In the genomic region with DNA sequence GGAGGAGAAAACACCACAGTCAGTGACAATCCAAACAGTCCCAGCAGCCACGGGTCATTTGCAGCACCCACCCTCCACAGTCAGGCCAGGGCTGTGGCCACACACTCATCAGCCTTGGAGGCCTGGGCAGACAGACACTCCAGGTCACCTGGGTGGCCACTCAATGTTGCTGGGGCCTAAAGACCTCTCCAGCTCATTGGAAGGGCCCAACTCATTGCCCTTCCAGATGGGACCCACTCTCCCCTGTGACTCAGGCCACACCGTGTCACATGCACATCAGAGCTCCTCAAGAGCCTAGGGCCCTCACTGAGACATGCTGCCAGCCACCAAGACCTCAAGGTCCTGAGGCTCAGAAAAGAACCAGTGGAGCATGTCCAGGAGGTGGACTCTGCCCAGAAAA, we compare ENCODE assay signal across 34 cellular contexts. TPM values are rescaled to one million over a fixed set of nuclear protein-coding genes. Genes with fewer than 3 reads are reported as not detected.
"Had no signal": no experiment of that assay in that cellular context is flagged by ENCODE, and none has a peak within 500 bp of the region (broad histone marks: within the 10 kb centered on the region; RNA-seq: fewer than 3 reads in every experiment).

No MANE protein-coding gene starts in this region.

- H3K36me3 ChIP-seq: adrenal gland, ascending aorta, cardiac muscle cell had no signal

- H3K4me1 ChIP-seq: adrenal gland, ascending aorta had no signal

- DNase-seq: activated B cell treated with CpG ODN at 0.5 μM for 24 hours; activated CD4-positive, alpha-beta memory T cell treated with anti-CD3 and anti-CD28 coated beads for 36 hours; activated CD4-positive, alpha-beta T cell treated with anti-CD3 and anti-CD28 coated beads for 4 hours; activated CD4-positive, alpha-beta T cell treated with anti-CD3 and anti-CD28 coated beads, Interleukin-2, amount 10 ng/mL, durations not matched to agents 24 days and 14 days; activated CD4-positive, alpha-beta T cell treated with anti-CD3 and anti-CD28 coated beads, Interleukin-2, amount 50 U/mL, for 1 hour; activated CD4-positive, alpha-beta T cell treated with anti-CD3 and anti-CD28 coated beads, Interleukin-2, amount 50 U/mL, for 4 hours; activated CD4-positive, CD25-positive, alpha-beta regulatory T cell treated with anti-CD3 and anti-CD28 coated beads, Interleukin-2, amount 50 U/mL, for 72 hours; activated CD8-positive, alpha-beta memory T cell treated with anti-CD3 and anti-CD28 coated beads, Interleukin-2, amount 50 U/mL, for 4 hours; activated CD8-positive, alpha-beta T cell treated with anti-CD3 and anti-CD28 coated beads for 36 hours; activated effector memory CD4-positive, alpha-beta T cell treated with anti-CD3 and anti-CD28 coated beads, Interleukin-2, amount 50 U/mL, for 16 hours; activated gamma-delta T cell treated with Interleukin-2 at 50 U/mL for 16 hours; activated naive CD4-positive, alpha-beta T cell; activated naive CD4-positive, alpha-beta T cell treated with anti-CD3 and anti-CD28 coated beads for 36 hours; activated naive CD4-positive, alpha-beta T cell treated with anti-CD3 and anti-CD28 coated beads, Interleukin-2, amount 50 U/mL, for 16 hours; activated naive CD8-positive, alpha-beta T cell treated with anti-CD3 and anti-CD28 coated beads for 36 hours; activated T-cell treated with anti-CD3 and anti-CD28 coated beads for 4 hours; activated T-cell treated with anti-CD3 and anti-CD28 coated beads, Interleukin-2, amount 50 U/mL, for 1 hour; activated T-cell treated with anti-CD3 and anti-CD28 coated beads, Interleukin-2, amount 50 U/mL, for 4 hours; activated T-cell treated with anti-CD3 and anti-CD28 coated beads, Interleukin-2, amount 50 U/mL, for 72 hours; amniotic stem cell; caudate nucleus; cerebellar nuclear complex; T-helper 1 cell; T-helper 2 cell; T-helper 9 cell had no signal

- H3K27ac ChIP-seq: adrenal gland, ascending aorta, cardiac muscle cell, VCaP had no signal

- ATAC-seq: activated CD8-positive, alpha-beta T cell treated with anti-CD3 and anti-CD28 coated beads for 36 hours; activated naive CD4-positive, alpha-beta T cell treated with anti-CD3 and anti-CD28 coated beads, Interleukin-2, amount 50 U/mL, for 72 hours; activated T-cell treated with anti-CD3 and anti-CD28 coated beads, Interleukin-2, amount 50 U/mL, for 4 hours; activated T-cell treated with anti-CD3 and anti-CD28 coated beads, Interleukin-2, amount 50 U/mL, for 72 hours; activated T-helper 17 cell treated with anti-CD3 and anti-CD28 coated beads, Interleukin-2, amount 50 U/mL, for 72 hours had no signal

- H3K9me3 ChIP-seq: adrenal gland had no signal

- H3K27me3 ChIP-seq: adrenal gland, ascending aorta, cardiac muscle cell had no signal

- H3K4me3 ChIP-seq: adrenal gland, ascending aorta, cardiac muscle cell had no signal

RNA-seq across cellular contexts. Expression of a gene that starts 22.4 kb away (rescaled TPM):
- total RNA-seq: activated B cell treated with CpG ODN at 0.5 μM for 24 hours; activated CD4-positive, alpha-beta memory T cell treated with anti-CD3 and anti-CD28 coated beads for 36 hours; activated CD4-positive, alpha-beta T cell treated with anti-CD3 and anti-CD28 coated beads, Interleukin-2, amount 10 ng/mL, durations not matched to agents 24 days and 14 days; activated CD8-positive, alpha-beta memory T cell treated with anti-CD3 and anti-CD28 coated beads for 36 hours; activated CD8-positive, alpha-beta T cell treated with anti-CD3 and anti-CD28 coated beads for 36 hours; activated naive CD4-positive, alpha-beta T cell treated with anti-CD3 and anti-CD28 coated beads for 36 hours; activated naive CD4-positive, alpha-beta T cell treated with anti-CD3 and anti-CD28 coated beads, Interleukin-2, amount 50 U/mL, for 72 hours; activated naive CD8-positive, alpha-beta T cell treated with anti-CD3 and anti-CD28 coated beads for 36 hours; activated T-cell treated with anti-CD3 and anti-CD28 coated beads, Interleukin-2, amount 50 U/mL, for 4 hours; activated T-cell treated with anti-CD3 and anti-CD28 coated beads, Interleukin-2, amount 50 U/mL, for 72 hours; activated T-helper 1 cell treated with anti-CD3 and anti-CD28 coated beads, Interleukin-12 subunit alpha, Interleukin-12 subunit beta, Interleukin-2, Interleukin-4 antibody, amounts not matched to agents 30 ng/mL and 10 ng/mL and 1 ng/mL, durations not matched to agents 14 hours and 24 hours and 36 hours; activated T-helper 17 cell treated with anti-CD3 and anti-CD28 coated beads, Interleukin-2, amount 50 U/mL, for 72 hours; adrenal gland; ascending aorta; bronchial epithelial cell; cardiac muscle cell had no signal
